15 cellular contexts compared by ENCODE assay signal in genomic region chr1:44471911-44472439, GRCh38.
DNase-seq lines count a peak whose midpoint lies in the region; ATAC-seq, FAIRE-seq and TF ChIP-seq lines count a peak whose summit lies in the region.
"Had no signal": no experiment of that assay in that cellular context is flagged by ENCODE, and none has a peak within 500 bp of the region (broad histone marks: within the 10 kb centered on the region; RNA-seq: fewer than 3 reads in every experiment).

No MANE protein-coding gene starts in this region.

- TF ChIP-seq EP300 in stomach (IDR thresholded peaks at IDR 0.05): no peak

- peak overlapping the region; percentile 22 for H3K4me3 Mint-ChIP-seq in memory B cell
- H3K4me3 Mint-ChIP-seq: CD4-positive, CD25-positive, alpha-beta regulatory T cell; H9 had no signal

- ATAC-seq in memory B cell (ENCODE audit: low read depth) (no peak), GM18517 (IDR thresholded peaks at IDR 0.05; ENCODE audit: unreplicated experiment) (no peak), right cardiac atrium (no peak)
- ATAC-seq: A549 had no signal

- peaks cover 12% of the 10 kb centered on the region for H3K27me3 Mint-ChIP-seq in memory B cell

- H3K27me3 ChIP-seq in stomach (no peaks in the 10 kb centered on the region), right cardiac atrium (ENCODE audit: control insufficient read depth, insufficient read depth) (no peaks in the 10 kb centered on the region)
- H3K27me3 ChIP-seq: BLaER1 had no signal

- TF ChIP-seq CTCF in HEK293 (tag by site-specific recombination; IDR thresholded peaks at IDR 0.05): no peak
- TF ChIP-seq CTCF in stomach (IDR thresholded peaks at IDR 0.05): no peak

- no peaks in the 10 kb centered on the region for H3K36me3 ChIP-seq in HEK293 (ENCODE audit: control insufficient read depth in 2 of 2, insufficient read depth in 1 of 2, low read length in 2 of 2)
- no peaks in the 10 kb centered on the region for H3K36me3 ChIP-seq in stomach
- H3K36me3 ChIP-seq: BLaER1 had no signal

- peaks cover 3% of the 10 kb centered on the region for H3K9me3 Mint-ChIP-seq in memory B cell

- no peak for FAIRE-seq in GM12891 (lab: Jason Lieb, UNC)
- FAIRE-seq: A549 had no signal

- no peak overlapping the region for H3K27ac Mint-ChIP-seq in memory B cell
- H3K27ac Mint-ChIP-seq: CD4-positive, CD25-positive, alpha-beta regulatory T cell had no signal

- CTCF ChIA-PET in HEK293 (lab: Yijun Ruan, JAX): interaction anchor here (1.0 kb wide), 1 partner anchor 29 kb away, joined by 3 read pairs; no protein-coding TSS in a partner anchor

- 36 to 88% (median 86%) methylated on average over 2 of the region's 2 CpGs for WGBS in stomach, 5 donors
- WGBS in right cardiac atrium: 79% methylated on average over 2 of the region's 2 CpGs

- peaks cover 3% of the 10 kb centered on the region for H3K36me3 Mint-ChIP-seq in memory B cell
- H3K36me3 Mint-ChIP-seq: CD4-positive, CD25-positive, alpha-beta regulatory T cell had no signal

- DNase-seq in GM12891 (ENCODE audit: insufficient read length, low spot score) (no peak), memory B cell (ENCODE audit: low spot score in 2 of 2) (no peak), stomach (no peak), right cardiac atrium (no peak)
- DNase-seq: AML-193; CD4-positive, CD25-positive, alpha-beta regulatory T cell; DMS53; GF-D8; GOT3; H9 had no signal

- intact Hi-C loops in stomach (cut with DNase I; ENCODE audit: low total_unique reads) (no loop called here), right cardiac atrium (cut with DNase I) (no loop called here)

- no peaks in the 10 kb centered on the region for H3K9me3 ChIP-seq in HEK293 (ENCODE audit: control insufficient read depth, insufficient read depth, low read depth, low read length)
- peaks cover 0 to 7% (median 0%) of the 10 kb centered on the region in 4 donors for H3K9me3 ChIP-seq in stomach
- no peaks in the 10 kb centered on the region for H3K9me3 ChIP-seq in right cardiac atrium (ENCODE audit: control insufficient read depth, low read length)
- H3K9me3 ChIP-seq: A549 had no signal

- H3K4me3 ChIP-seq in HEK293 (ENCODE audit: low read depth, low read length): no peak overlapping the region
- no peak overlapping the region for H3K4me3 ChIP-seq in stomach
- no peak overlapping the region for H3K4me3 ChIP-seq in right cardiac atrium (ENCODE audit: low read length)
- H3K4me3 ChIP-seq: A549, BLaER1 had no signal

- peaks cover 11% of the 10 kb centered on the region for H3K4me1 Mint-ChIP-seq in memory B cell

- H3K27ac ChIP-seq in HEK293 (ENCODE audit: extremely low read depth, low read depth, low read length) (no peak overlapping the region), angular gyrus (ENCODE audit: low read depth, low read length) (peak overlapping the region; percentile 45), stomach (no peak overlapping the region), right cardiac atrium (ENCODE audit: low read length) (no peak overlapping the region)
- H3K27ac ChIP-seq: A549, BLaER1 had no signal

- POLR2A ChIA-PET in HEK293 (lab: Yijun Ruan, JAX): no interaction called here

- H3K4me1 ChIP-seq in HEK293 (ENCODE audit: control insufficient read depth, insufficient read depth, low read length) (no peaks in the 10 kb centered on the region), stomach (peaks cover 0 to 6% (median 0%) of the 10 kb centered on the region in 4 donors), right cardiac atrium (ENCODE audit: control insufficient read depth, insufficient read depth, low read length) (no peaks in the 10 kb centered on the region)
- H3K4me1 ChIP-seq: A549, BLaER1 had no signal

- TF ChIP-seq POLR2A in GM12891 (IDR thresholded peaks at IDR 0.05; ENCODE audit: low read depth, low read length) (no peak), stomach (IDR thresholded peaks at IDR 0.05) (no peak)

TF ChIP-seq in GM12891, 5 proteins besides CTCF, POLR2A, EP300 and RAD21:
- no peak for TF ChIP-seq PAX5 (IDR thresholded peaks at IDR 0.05; ENCODE audit: insufficient read depth, low read length, severe bottlenecking)
- no peak for TF ChIP-seq POU2F2 (IDR thresholded peaks at IDR 0.05; ENCODE audit: low read depth, low read length)
- peak; percentile 11; the same call in 1 of the 2 replicates for TF ChIP-seq SPI1 (IDR thresholded peaks at IDR 0.05; ENCODE audit: low read depth, low read length)
- TF ChIP-seq POLR2AphosphoS5 (IDR thresholded peaks at IDR 0.05; ENCODE audit: low read depth, low read length): no peak
- no peak for TF ChIP-seq TAF1 (IDR thresholded peaks at IDR 0.05; ENCODE audit: low read depth, low read length)

TF ChIP-seq in HEK293, 187 proteins besides CTCF, POLR2A, EP300 and RAD21:
- TF ChIP-seq ZNF140 (tag by site-specific recombination; IDR thresholded peaks at IDR 0.05) (peak; percentile 94), ZNF362 (tag by site-specific recombination; IDR thresholded peaks at IDR 0.05) (no peak), ZNF146 (tag by site-specific recombination; IDR thresholded peaks at IDR 0.05) (peak; percentile 94), PBX3 (CRISPR knock-in tag; IDR thresholded peaks at IDR 0.05) (no peak), SALL2 (tag by site-specific recombination; IDR thresholded peaks at IDR 0.05; ENCODE audit: borderline replicate concordance) (no peak), ZNF10 (tag by site-specific recombination; IDR thresholded peaks at IDR 0.05) (peak; percentile 87)
